In genomic region chr2:117996525-117996924, GRCh38 we compare ENCODE assay signal across 23 cellular contexts.
"Had no signal": no experiment of that assay in that cellular context is flagged by ENCODE, and none has a peak within 500 bp of the region (broad histone marks: within the 10 kb centered on the region; RNA-seq: fewer than 3 reads in every experiment).

No MANE protein-coding gene starts in this region.

- H3K4me3 Mint-ChIP-seq: immature natural killer cell; stimulated activated memory B cell treated with anti-CD40 and anti-IgM and Interleukin-4, amounts not matched to agents 10 μg/mL and 1 μg/mL and 100 μg/mL, for 72 hours; stimulated activated naive CD8-positive, alpha-beta T cell treated with anti-CD3 and anti-CD28 coated beads, Interleukin-15, amount 100 ng/mL, for 72 hours; type B pancreatic cell had no signal

- H3K27ac Mint-ChIP-seq: progenitor cell of endocrine pancreas; stimulated activated memory B cell treated with anti-CD40 and anti-IgM and Interleukin-4, amounts not matched to agents 10 μg/mL and 1 μg/mL and 100 μg/mL, for 72 hours; type B pancreatic cell had no signal

- H3K4me1 ChIP-seq: uterus had no signal

- H3K4me1 Mint-ChIP-seq: stimulated activated memory B cell treated with anti-CD40 and anti-IgM and Interleukin-4, amounts not matched to agents 10 μg/mL and 1 μg/mL and 100 μg/mL, for 72 hours; stimulated activated naive CD8-positive, alpha-beta T cell treated with anti-CD3 and anti-CD28 coated beads, Interleukin-15, amount 100 ng/mL, for 72 hours had no signal

- H3K27ac ChIP-seq: ovary, skin epidermis, tibial nerve, uterus had no signal

- DNase-seq: glutamatergic neuron; heart left ventricle; hypothalamus; immature natural killer cell; kidney; mesenchymal stem cell; naive thymus-derived CD8-positive, alpha-beta T cell; ovary; right cardiac atrium; stimulated activated CD4-positive, alpha-beta T cell treated with anti-CD3 and anti-CD28 coated beads, Interleukin-12 subunit alpha, Interleukin-12 subunit beta, amount 100 ng/mL, for 4 hours; stimulated activated CD4-positive, alpha-beta T cell treated with anti-CD3 and anti-CD28 coated beads, Interleukin-15, amount 100 ng/mL, for 24 hours; stimulated activated CD4-positive, alpha-beta T cell treated with anti-CD3 and anti-CD28 coated beads, Interleukin-2, amount 100 ng/mL, for 24 hours; stimulated activated CD4-positive, alpha-beta T cell treated with anti-CD3 and anti-CD28 coated beads, Interleukin-4, amount 100 ng/mL, for 1 hour; stimulated activated naive CD4-positive, alpha-beta T cell treated with Interleukin-2 at 50 U/mL for 16 hours; stimulated activated naive CD8-positive, alpha-beta T cell treated with anti-CD3 and anti-CD28 coated beads, Interleukin-15, amount 100 ng/mL, for 72 hours; substantia nigra; uterus had no signal

- H3K4me3 ChIP-seq: heart left ventricle, ovary, skin epidermis, tibial nerve, uterus had no signal

- H3K9me3 ChIP-seq: heart left ventricle, ovary, tibial nerve, uterus had no signal

- ATAC-seq: heart left ventricle; naive thymus-derived CD8-positive, alpha-beta T cell; right cardiac atrium; sciatic nerve; stimulated activated memory B cell treated with anti-CD40 and anti-IgM and Interleukin-4, amounts not matched to agents 10 μg/mL and 1 μg/mL and 100 μg/mL, for 72 hours; stimulated activated naive CD8-positive, alpha-beta T cell treated with anti-CD3 and anti-CD28 coated beads, Interleukin-15, amount 100 ng/mL, for 72 hours had no signal

- H3K27me3 ChIP-seq: heart left ventricle, ovary, tibial nerve, uterus had no signal

- H3K36me3 ChIP-seq: ovary, uterus had no signal

- H3K9me3 Mint-ChIP-seq: immature natural killer cell; naive thymus-derived CD8-positive, alpha-beta T cell; stimulated activated memory B cell treated with anti-CD40 and anti-IgM and Interleukin-4, amounts not matched to agents 10 μg/mL and 1 μg/mL and 100 μg/mL, for 72 hours; stimulated activated naive CD8-positive, alpha-beta T cell treated with anti-CD3 and anti-CD28 coated beads, Interleukin-15, amount 100 ng/mL, for 72 hours; type B pancreatic cell had no signal
